ENCODE assay signal across 13 cellular contexts in genomic region chr5:122144236-122144635, GRCh38. TPM values are rescaled to one million over a fixed set of nuclear protein-coding genes. Genes with fewer than 3 reads are reported as not detected.
"Had no signal": no experiment of that assay in that cellular context is flagged by ENCODE, and none has a peak within 500 bp of the region (broad histone marks: within the 10 kb centered on the region; RNA-seq: fewer than 3 reads in every experiment).

No MANE protein-coding gene starts in this region.

- H3K9me3 ChIP-seq: esophagus squamous epithelium, heart right ventricle, left ventricle myocardium inferior, sigmoid colon, stomach, thoracic aorta had no signal

- H3K36me3 ChIP-seq: esophagus squamous epithelium, heart right ventricle, left ventricle myocardium inferior, sigmoid colon, stomach, thoracic aorta had no signal

- DNase-seq: activated CD4-positive, alpha-beta T cell treated with anti-CD3 and anti-CD28 coated beads, Interleukin-2, amount 50 U/mL, for 4 hours; activated gamma-delta T cell; activated T-cell treated with anti-CD3 and anti-CD28 coated beads, Interleukin-2, amount 50 U/mL, for 1 hour; anterior cingulate cortex; esophagus squamous epithelium; heart right ventricle; left ventricle myocardium inferior; sigmoid colon; stimulated activated CD4-positive, alpha-beta T cell treated with anti-CD3 and anti-CD28 coated beads, Interleukin-4, amount 100 ng/mL, for 24 hours; stomach had no signal

- H3K27ac ChIP-seq: esophagus squamous epithelium, heart right ventricle, left ventricle myocardium inferior, sigmoid colon, stomach, thoracic aorta had no signal

- H3K4me1 ChIP-seq: heart right ventricle, left ventricle myocardium inferior had no signal

- H3K27me3 ChIP-seq: esophagus squamous epithelium, heart right ventricle, sigmoid colon, stomach had no signal

- H3K4me3 ChIP-seq: esophagus squamous epithelium, heart right ventricle, left ventricle myocardium inferior, sigmoid colon, stomach, thoracic aorta had no signal

RNA-seq across cellular contexts. Expression of gene ZNF474, which starts 14.9 kb away (rescaled TPM):
- total RNA-seq: left ventricle myocardium inferior, osteocyte had no signal
- polyA plus RNA-seq: neural cell had no signal
